In genomic region chr2:121595012-121595891, GRCh38 we compare ENCODE assay signal across 1 cellular context.
A peak's percentile ranks its signal among the peaks of the same experiment; 100 is the strongest.
TF ChIP-seq lines count a peak whose summit lies in the region.

No MANE protein-coding gene starts in this region.

TF ChIP-seq in HepG2, 621 proteins besides CTCF, POLR2A, EP300 and RAD21:
- TF ChIP-seq ZNF354B (CRISPR knock-in tag; IDR thresholded peaks at IDR 0.05) (no peak), DMAP1 (CRISPR knock-in tag; IDR thresholded peaks at IDR 0.05) (no peak), CENPX (CRISPR knock-in tag; IDR thresholded peaks at IDR 0.05) (no peak), TOPORS (CRISPR knock-in tag; IDR thresholded peaks at IDR 0.05) (no peak), BHLHE40 (IDR thresholded peaks at IDR 0.05; ENCODE audit: low read length) (no peak), HOXA3 (CRISPR knock-in tag; IDR thresholded peaks at IDR 0.05) (no peak), ZFAT (CRISPR knock-in tag; conservative IDR thresholded peaks at IDR 0.05) (no peak), FOXP1 (IDR thresholded peaks at IDR 0.05) (no peak), FOXP1 (CRISPR knock-in tag; IDR thresholded peaks at IDR 0.05) (0 out of 2 replicates have a peak, but pooled peaks have one; percentile 31), PITX1 (CRISPR knock-in tag; IDR thresholded peaks at IDR 0.05) (no peak), ZNF576 (CRISPR knock-in tag; IDR thresholded peaks at IDR 0.05) (no peak), HHEX (CRISPR knock-in tag; IDR thresholded peaks at IDR 0.05) (no peak), MAFG (CRISPR knock-in tag; IDR thresholded peaks at IDR 0.05) (no peak), CHD2 (IDR thresholded peaks at IDR 0.05; ENCODE audit: low read depth, low read length) (no peak), SAFB2 (CRISPR knock-in tag; IDR thresholded peaks at IDR 0.05; ENCODE audit: borderline replicate concordance, low read depth) (no peak), ZBTB38 (CRISPR knock-in tag; IDR thresholded peaks at IDR 0.05) (no peak), ZKSCAN8 (CRISPR knock-in tag; IDR thresholded peaks at IDR 0.05; ENCODE audit: borderline replicate concordance) (0 out of 2 replicates have a peak, but pooled peaks have one; percentile 69), CREM (IDR thresholded peaks at IDR 0.05) (no peak), CREM (CRISPR knock-in tag; IDR thresholded peaks at IDR 0.05) (no peak), CBX5 (CRISPR knock-in tag; IDR thresholded peaks at IDR 0.05; ENCODE audit: borderline replicate concordance) (no peak), TP53 (CRISPR knock-in tag; conservative IDR thresholded peaks at IDR 0.05) (no peak), ATF1 (CRISPR knock-in tag; IDR thresholded peaks at IDR 0.05) (0 out of 2 replicates have a peak, but pooled peaks have one; percentile 36), ETV5 (CRISPR knock-in tag; IDR thresholded peaks at IDR 0.05; ENCODE audit: borderline replicate concordance) (no peak), ZNF878 (CRISPR knock-in tag; IDR thresholded peaks at IDR 0.05) (no peak), TRIM24 (CRISPR knock-in tag; IDR thresholded peaks at IDR 0.05) (no peak), TBX3 (IDR thresholded peaks at IDR 0.05; ENCODE audit: borderline replicate concordance) (no peak), SOX5 (CRISPR knock-in tag; IDR thresholded peaks at IDR 0.05; ENCODE audit: borderline replicate concordance) (peak; percentile 38; the same call in 1 of the 2 replicates), HNF1A (IDR thresholded peaks at IDR 0.05; ENCODE audit: low read depth) (peak; percentile 60; the same call in 1 of the 2 replicates), HNF1A (CRISPR knock-in tag; IDR thresholded peaks at IDR 0.05; ENCODE audit: borderline replicate concordance) (no peak)
- TF ChIP-seq, protein P1, sequence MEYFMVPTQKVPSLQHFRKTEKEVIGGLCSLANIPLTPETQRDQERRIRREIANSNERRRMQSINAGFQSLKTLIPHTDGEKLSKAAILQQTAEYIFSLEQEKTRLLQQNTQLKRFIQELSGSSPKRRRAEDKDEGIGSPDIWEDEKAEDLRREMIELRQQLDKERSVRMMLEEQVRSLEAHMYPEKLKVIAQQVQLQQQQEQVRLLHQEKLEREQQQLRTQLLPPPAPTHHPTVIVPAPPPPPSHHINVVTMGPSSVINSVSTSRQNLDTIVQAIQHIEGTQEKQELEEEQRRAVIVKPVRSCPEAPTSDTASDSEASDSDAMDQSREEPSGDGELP (IDR thresholded peaks at IDR 0.05; ENCODE audit: borderline replicate concordance, low read depth), result peak; percentile 30; the same call in 1 of the 2 replicates
TF ChIP-seq in HepG2: peak in this region for 6.
